In the genomic region with DNA sequence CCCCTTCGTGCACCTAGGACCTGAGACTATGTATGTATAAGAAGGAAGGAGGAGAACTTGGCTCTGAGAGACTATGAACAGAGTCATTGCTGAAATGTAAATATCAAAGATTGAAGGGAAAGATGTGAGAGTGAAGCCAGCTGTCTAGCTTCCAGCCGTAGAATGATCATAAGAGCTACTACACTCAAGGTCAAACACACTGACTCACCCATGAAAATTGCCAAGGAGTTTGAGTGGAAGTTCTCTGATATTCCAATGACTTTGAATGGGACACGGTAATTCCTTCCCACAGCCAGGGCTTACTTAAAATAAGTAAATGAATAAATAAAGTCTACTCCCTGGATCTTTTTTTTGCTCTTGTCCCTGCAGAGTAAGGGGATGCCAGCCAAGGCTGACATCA, we compare ENCODE assay signal across 12 cellular contexts.
DNase-seq lines count a peak whose midpoint lies in the region; ATAC-seq, FAIRE-seq and TF ChIP-seq lines count a peak whose summit lies in the region.
"Had no signal": no experiment of that assay in that cellular context is flagged by ENCODE, and none has a peak within 500 bp of the region (broad histone marks: within the 10 kb centered on the region; RNA-seq: fewer than 3 reads in every experiment).

No MANE protein-coding gene starts in this region.

- DNase-seq in H54 (ENCODE audit: insufficient read length, low spot score) = no peak
- peak; percentile 39 for DNase-seq in amniotic stem cell (lab: John Stamatoyannopoulos, UW)
- DNase-seq in hepatic stellate cell (ENCODE audit: low spot score) = peak; percentile 65
- DNase-seq in small intestine = peak; percentile 53
- no peak for DNase-seq in NCI-H1105 (lab: John Stamatoyannopoulos, UW)
- no peak for DNase-seq in activated CD4-positive, alpha-beta memory T cell treated with anti-CD3 and anti-CD28 coated beads, Interleukin-2, amount 10 ng/mL, durations not matched to agents 7 days and 5 days
- DNase-seq in COLO829 (ENCODE audit: low spot score) = no peak
- DNase-seq: activated CD4-positive, alpha-beta memory T cell treated with anti-CD3 and anti-CD28 coated beads for 36 hours; activated naive CD8-positive, alpha-beta T cell treated with anti-CD3 and anti-CD28 coated beads, Interleukin-2, amount 10 ng/mL, durations not matched to agents 7 days and 5 days; DMS153 had no signal

- H3K4me1 Mint-ChIP-seq in activated CD4-positive, alpha-beta memory T cell treated with anti-CD3 and anti-CD28 coated beads, Interleukin-2, amount 10 ng/mL, durations not matched to agents 7 days and 5 days = no peaks in the 10 kb centered on the region
- H3K4me1 Mint-ChIP-seq: activated naive CD8-positive, alpha-beta T cell treated with anti-CD3 and anti-CD28 coated beads, Interleukin-2, amount 10 ng/mL, durations not matched to agents 7 days and 5 days had no signal

- TF ChIP-seq POLR2A in H54 (IDR thresholded peaks at IDR 0.05; ENCODE audit: low read depth, low read length) (no peak), GM18505 (IDR thresholded peaks at IDR 0.05; ENCODE audit: borderline replicate concordance, extremely low read depth, insufficient read depth, insufficient read length) (no peak)

- H3K27me3 Mint-ChIP-seq in activated CD4-positive, alpha-beta memory T cell treated with anti-CD3 and anti-CD28 coated beads, Interleukin-2, amount 10 ng/mL, durations not matched to agents 7 days and 5 days = no peaks in the 10 kb centered on the region
- H3K27me3 Mint-ChIP-seq: activated CD4-positive, alpha-beta memory T cell treated with anti-CD3 and anti-CD28 coated beads for 36 hours; activated naive CD8-positive, alpha-beta T cell treated with anti-CD3 and anti-CD28 coated beads, Interleukin-2, amount 10 ng/mL, durations not matched to agents 7 days and 5 days had no signal

- no peaks in the 10 kb centered on the region for H3K9me3 Mint-ChIP-seq in activated CD4-positive, alpha-beta memory T cell treated with anti-CD3 and anti-CD28 coated beads, Interleukin-2, amount 10 ng/mL, durations not matched to agents 7 days and 5 days
- H3K9me3 Mint-ChIP-seq: activated CD4-positive, alpha-beta memory T cell treated with anti-CD3 and anti-CD28 coated beads for 36 hours; activated naive CD8-positive, alpha-beta T cell treated with anti-CD3 and anti-CD28 coated beads, Interleukin-2, amount 10 ng/mL, durations not matched to agents 7 days and 5 days had no signal

- CTCF ChIA-PET in activated CD4-positive, alpha-beta memory T cell treated with anti-CD3 and anti-CD28 coated beads, Interleukin-2, amount 10 ng/mL, durations not matched to agents 7 days and 5 days (lab: Charles Lee) = no interaction called here

- no peaks in the 10 kb centered on the region for H3K9me3 ChIP-seq in small intestine (ENCODE audit: control insufficient read depth, low read depth)

- no peaks in the 10 kb centered on the region for H3K4me1 ChIP-seq in small intestine (ENCODE audit: control insufficient read depth in 2 of 2, insufficient read depth in 1 of 2, low read depth in 1 of 2, low read length in 1 of 2)

- no peak overlapping the region for H3K27ac Mint-ChIP-seq in activated CD4-positive, alpha-beta memory T cell treated with anti-CD3 and anti-CD28 coated beads, Interleukin-2, amount 10 ng/mL, durations not matched to agents 7 days and 5 days
- H3K27ac Mint-ChIP-seq: activated CD4-positive, alpha-beta memory T cell treated with anti-CD3 and anti-CD28 coated beads for 36 hours; activated naive CD8-positive, alpha-beta T cell treated with anti-CD3 and anti-CD28 coated beads, Interleukin-2, amount 10 ng/mL, durations not matched to agents 7 days and 5 days had no signal

- H3K27ac ChIP-seq in small intestine (ENCODE audit: low read depth in 1 of 2, low read length in 1 of 2) = no peak overlapping the region
- H3K27ac ChIP-seq: skin epidermis had no signal

- no peak for ATAC-seq in GM18505 (IDR thresholded peaks at IDR 0.05; ENCODE audit: unreplicated experiment)

- H3K36me3 Mint-ChIP-seq in activated CD4-positive, alpha-beta memory T cell treated with anti-CD3 and anti-CD28 coated beads, Interleukin-2, amount 10 ng/mL, durations not matched to agents 7 days and 5 days (ENCODE audit: low read depth) = no peaks in the 10 kb centered on the region
- H3K36me3 Mint-ChIP-seq: activated CD4-positive, alpha-beta memory T cell treated with anti-CD3 and anti-CD28 coated beads for 36 hours; activated naive CD8-positive, alpha-beta T cell treated with anti-CD3 and anti-CD28 coated beads, Interleukin-2, amount 10 ng/mL, durations not matched to agents 7 days and 5 days had no signal

- FAIRE-seq in H54 (lab: Jason Lieb, UNC) (peak; percentile 48), small intestine (lab: Jason Lieb, UNC) (no peak)

- no peak overlapping the region for H3K4me3 ChIP-seq in small intestine (ENCODE audit: low read depth in 1 of 2, low read length in 2 of 2)
- H3K4me3 ChIP-seq: skin epidermis had no signal

- no peaks in the 10 kb centered on the region for H3K27me3 ChIP-seq in small intestine (ENCODE audit: control insufficient read depth in 2 of 2, insufficient read depth in 2 of 2, low read length in 2 of 2)

- POLR2A ChIA-PET in activated CD4-positive, alpha-beta memory T cell treated with anti-CD3 and anti-CD28 coated beads, Interleukin-2, amount 10 ng/mL, durations not matched to agents 7 days and 5 days (lab: Charles Lee) = interaction anchor here (0.7 kb wide), 1 partner anchor 239 kb away, joined by 3 read pairs; no protein-coding TSS in a partner anchor

- WGBS in small intestine, 3 donors = 19 to 53% (median 40%) methylated on average over 3 of the region's 3 CpGs

- no peak overlapping the region for H3K4me3 Mint-ChIP-seq in activated CD4-positive, alpha-beta memory T cell treated with anti-CD3 and anti-CD28 coated beads, Interleukin-2, amount 10 ng/mL, durations not matched to agents 7 days and 5 days
- H3K4me3 Mint-ChIP-seq: activated CD4-positive, alpha-beta memory T cell treated with anti-CD3 and anti-CD28 coated beads for 36 hours; activated naive CD8-positive, alpha-beta T cell treated with anti-CD3 and anti-CD28 coated beads, Interleukin-2, amount 10 ng/mL, durations not matched to agents 7 days and 5 days had no signal

- no peaks in the 10 kb centered on the region for H3K36me3 ChIP-seq in small intestine (ENCODE audit: control insufficient read depth in 2 of 2, insufficient read depth in 2 of 2, low read length in 2 of 2)

Comparison
In these comparisons a context has a peak if more than half of its experiments do, and no peak if none do; other contexts are left out.
1. DNase-seq: peak in amniotic stem cell (single experiment), hepatic stellate cell (single experiment) and small intestine (single experiment); none in H54 (single experiment), NCI-H1105 (single experiment), activated CD4-positive, alpha-beta memory T cell treated with anti-CD3 and anti-CD28 coated beads, Interleukin-2, amount 10 ng/mL, durations not matched to agents 7 days and 5 days (single experiment) and COLO829 (single experiment).